In genomic region chr10:128497660-128498377, GRCh38 we compare ENCODE assay signal across 26 cellular contexts.
DNase-seq lines count a peak whose midpoint lies in the region; ATAC-seq, FAIRE-seq and TF ChIP-seq lines count a peak whose summit lies in the region.
"Had no signal": no experiment of that assay in that cellular context is flagged by ENCODE, and none has a peak within 500 bp of the region (broad histone marks: within the 10 kb centered on the region; RNA-seq: fewer than 3 reads in every experiment).

No MANE protein-coding gene starts in this region.

- H4K20me1 ChIP-seq in K562 (replicated peaks; ENCODE audit: control insufficient read depth, insufficient read depth, low read length), result no peaks in the 10 kb centered on the region
- H4K20me1 ChIP-seq: BLaER1 had no signal

- H3K9ac ChIP-seq in K562 (ENCODE audit: insufficient read depth in 1 of 2, low read depth in 2 of 2, low read length in 2 of 2), result no peak overlapping the region
- H3K9ac ChIP-seq in neuronal stem cell (ENCODE audit: low read depth, low read length, poor library complexity), result no peak overlapping the region
- H3K9ac ChIP-seq: BLaER1 had no signal

- FAIRE-seq in K562 (lab: Jason Lieb, UNC), result no peak
- FAIRE-seq: A204.1, GM12878, GM12892, GM18507, GM19239 had no signal

- no peak overlapping the region for H3K18ac ChIP-seq in neuronal stem cell (ENCODE audit: low read length)

- H2AFZ ChIP-seq in K562 (ENCODE audit: low read depth, low read length) (0 out of 2 replicates have a peak overlapping the region, but pooled peaks have one; percentile 24), neuronal stem cell (ENCODE audit: low read length) (no peak overlapping the region)

- H3K27me3 ChIP-seq in K562 (ENCODE audit: control insufficient read depth in 2 of 2, insufficient read depth in 2 of 2, low read length in 2 of 2), result no peaks in the 10 kb centered on the region
- no peaks in the 10 kb centered on the region for H3K27me3 ChIP-seq in neuronal stem cell (ENCODE audit: control insufficient read depth in 3 of 3, insufficient read depth in 3 of 3, low read depth in 1 of 3, low read length in 3 of 3)
- H3K27me3 ChIP-seq in spleen (replicated peaks in 1 of 7), result no peaks in the 10 kb centered on the region
- H3K27me3 ChIP-seq in vagina, result no peaks in the 10 kb centered on the region
- no peaks in the 10 kb centered on the region for H3K27me3 ChIP-seq in MG63
- H3K27me3 ChIP-seq: BE2C, BLaER1 had no signal

- TF ChIP-seq CTCF in K562 (IDR thresholded peaks at IDR 0.05 in 2 of 3, conservative IDR thresholded peaks at IDR 0.05 in 1 of 3; ENCODE audit: insufficient read depth in 2 of 3, low read depth in 1 of 3, low read length in 3 of 3) (no peak), spleen (IDR thresholded peaks at IDR 0.05 in 8 of 11, conservative IDR thresholded peaks at IDR 0.05 in 3 of 11) (no peak), vagina (IDR thresholded peaks at IDR 0.05) (no peak)

- peak overlapping the region; percentile 58 for H2AK5ac ChIP-seq in neuronal stem cell (ENCODE audit: low read depth, low read length)

- TF ChIP-seq EP300 in K562 (IDR thresholded peaks at IDR 0.05; ENCODE audit: low read length), result no peak

- H3K23ac ChIP-seq in neuronal stem cell (ENCODE audit: low read depth, low read length, poor library complexity), result peak overlapping the region; percentile 10

- POLR2A ChIA-PET in K562 (lab: Yijun Ruan, JAX), result interaction anchor here (0.6 kb wide), 1 partner anchor 8 kb away, joined by 4 read pairs; no protein-coding TSS in a partner anchor

- peak overlapping the region; percentile 19 for H4K91ac ChIP-seq in neuronal stem cell (ENCODE audit: low read depth, low read length, poor library complexity)

- no peak overlapping the region for H2BK5ac ChIP-seq in neuronal stem cell (ENCODE audit: low read length)

- no peak overlapping the region for H3K4ac ChIP-seq in neuronal stem cell (ENCODE audit: low read length)

- H3K9me3 ChIP-seq in K562 (replicated peaks; ENCODE audit: control insufficient read depth, insufficient read depth, low read depth, low read length), result no peaks in the 10 kb centered on the region
- H3K9me3 ChIP-seq in neuronal stem cell (replicated peaks in 1 of 2; ENCODE audit: control insufficient read depth in 2 of 2, insufficient read depth in 1 of 2, low read depth in 1 of 2, low read length in 2 of 2), result no peaks in the 10 kb centered on the region
- H3K9me3 ChIP-seq in spleen, result no peaks in the 10 kb centered on the region
- no peaks in the 10 kb centered on the region for H3K9me3 ChIP-seq in vagina
- no peaks in the 10 kb centered on the region for H3K9me3 ChIP-seq in MG63
- H3K9me3 ChIP-seq: BE2C, BLaER1 had no signal

- H3K79me2 ChIP-seq in K562 (ENCODE audit: control insufficient read depth, insufficient read depth, low read length), result no peaks in the 10 kb centered on the region

- H3K4me2 ChIP-seq in K562 (ENCODE audit: insufficient read depth, low read length) (no peak overlapping the region), neuronal stem cell (ENCODE audit: insufficient read depth, low read length, poor library complexity, severe bottlenecking) (no peak overlapping the region)
- H3K4me2 ChIP-seq: BLaER1 had no signal

- CTCF ChIA-PET in K562 (lab: Yijun Ruan, JAX; ENCODE audit: low intra/inter-chr PET ratio), result no interaction called here

- H3K79me1 ChIP-seq in neuronal stem cell (ENCODE audit: low read depth, low read length), result no peaks in the 10 kb centered on the region

- H3K4me1 ChIP-seq in K562 (replicated peaks in 1 of 2; ENCODE audit: control insufficient read depth in 2 of 2, insufficient read depth in 2 of 2, low read length in 2 of 2) (peaks cover 0 to 16% of the 10 kb centered on the region in 2 experiments; a peak in 3 of 5 replicates), neuronal stem cell (ENCODE audit: control insufficient read depth in 2 of 2, insufficient read depth in 1 of 2, low read depth in 1 of 2, low read length in 2 of 2) (no peaks in the 10 kb centered on the region), spleen (no peaks in the 10 kb centered on the region), vagina (no peaks in the 10 kb centered on the region)
- H3K4me1 ChIP-seq: BE2C had no signal

- no peak for TF ChIP-seq RAD21 in K562 (CRISPR knock-in tag; conservative IDR thresholded peaks at IDR 0.05 in 1 of 2, IDR thresholded peaks at IDR 0.05 in 1 of 2)

- no peak overlapping the region for H2BK15ac ChIP-seq in neuronal stem cell (ENCODE audit: low read length)

- intact Hi-C loops in K562 (cut with micrococcal nuclease) (no loop called here), spleen (cut with DNase I; ENCODE audit: low total_unique reads) (no loop called here), vagina (cut with DNase I) (no loop called here)

- H4K8ac ChIP-seq in neuronal stem cell (ENCODE audit: low read depth, low read length), result no peak overlapping the region

- no TSS peak for BruUV-seq in K562 (replicated peaks; lab: Mats Ljungman, UMichigan)

- no peak overlapping the region for H2BK12ac ChIP-seq in neuronal stem cell (ENCODE audit: low read length)

- ATAC-seq in K562 (no peak), GM18511 (IDR thresholded peaks at IDR 0.05; ENCODE audit: unreplicated experiment) (no peak)
- ATAC-seq: GM12878 had no signal

- no peak overlapping the region for H2BK120ac ChIP-seq in neuronal stem cell (ENCODE audit: low read depth, low read length)

- TF ChIP-seq POLR2A in K562 (conservative IDR thresholded peaks at IDR 0.05), result no peak
- no peak for TF ChIP-seq POLR2A in spleen (IDR thresholded peaks at IDR 0.05)
- TF ChIP-seq POLR2A in vagina (IDR thresholded peaks at IDR 0.05), result no peak

- DNase-seq in K562 (ENCODE audit: extremely low read depth in 1 of 4, low spot score in 3 of 4) (no peak), neuronal stem cell (ENCODE audit: low spot score) (no peak), spleen (peak; percentile 65), vagina (ENCODE audit: extremely low spot score in 2 of 2) (no peak), MG63 (no peak)
- DNase-seq: 8988T; ACHN; BE2C; C1 segment of cervical spinal cord; CD4-positive, alpha-beta memory T cell; CD4-positive, CD25-positive, alpha-beta regulatory T cell; CD8-positive, alpha-beta memory T cell; COR-L47; DMS 273 treated with DMSO at 0.1 percent for 48 hours; DMS53; DMS79; DND-41; EL; GDM1 had no signal

- H3K4me3 ChIP-seq in K562 (no peak overlapping the region), neuronal stem cell (ENCODE audit: low read length in 2 of 2) (no peak overlapping the region), spleen (no peak overlapping the region), vagina (no peak overlapping the region), MG63 (no peak overlapping the region)
- H3K4me3 ChIP-seq: BLaER1, GM12878 had no signal

- no peak overlapping the region for H3K14ac ChIP-seq in neuronal stem cell (ENCODE audit: low read length)

- in situ Hi-C loops in K562 (cut with MboI), result no loop called here

- H3K27ac ChIP-seq in K562 (ENCODE audit: extremely low read depth, low read depth, low read length) (no peak overlapping the region), neuronal stem cell (replicated peaks; ENCODE audit: low read length) (no peak overlapping the region), spleen (no peak overlapping the region), vagina (no peak overlapping the region)
- H3K27ac ChIP-seq: BLaER1 had no signal

- WGBS in K562 (ENCODE audit: insufficient coverage, low coverage, missing lambda C conversion rate), result 40% methylated on average over 12 of the region's 17 CpGs
- no CpG with 5 or more reads among the region's 17 CpGs for WGBS in neuronal stem cell (ENCODE audit: extremely low coverage in 2 of 2, insufficient read length in 2 of 2, insufficient replicate concordance in 1 of 2), 2 donors
- 79 to 87% (median 86%) methylated on average over 9 to 17 of the region's 17 CpGs for WGBS in spleen, 5 donors

- no peaks in the 10 kb centered on the region for H3K36me3 ChIP-seq in K562 (ENCODE audit: control insufficient read depth, insufficient read depth, low read length)
- H3K36me3 ChIP-seq in neuronal stem cell (replicated peaks in 1 of 2; ENCODE audit: control insufficient read depth in 2 of 2, insufficient read depth in 2 of 2, low read length in 2 of 2), result no peaks in the 10 kb centered on the region
- no peaks in the 10 kb centered on the region for H3K36me3 ChIP-seq in spleen
- no peaks in the 10 kb centered on the region for H3K36me3 ChIP-seq in vagina
- no peaks in the 10 kb centered on the region for H3K36me3 ChIP-seq in MG63
- H3K36me3 ChIP-seq: BE2C, BLaER1 had no signal

- no peaks in the 10 kb centered on the region for H3K9me1 ChIP-seq in K562 (ENCODE audit: control insufficient read depth, insufficient read depth, low read length)

TF ChIP-seq in K562, 482 proteins besides CTCF, POLR2A, EP300 and RAD21:
- TF ChIP-seq U2AF2 (optimal IDR thresholded peaks at IDR 0.05; ENCODE audit: low read depth, low read length), result no peak
- TF ChIP-seq MEF2A (IDR thresholded peaks at IDR 0.05; ENCODE audit: control insufficient read depth, low read depth, low read length), result no peak
- no peak for TF ChIP-seq CREB3 (tag; conservative IDR thresholded peaks at IDR 0.05; ENCODE audit: low read depth)
- no peak for TF ChIP-seq KLF6 (CRISPR knock-in tag; IDR thresholded peaks at IDR 0.05; ENCODE audit: borderline replicate concordance)
- TF ChIP-seq ETV5 (CRISPR knock-in tag; IDR thresholded peaks at IDR 0.05; ENCODE audit: low read depth), result no peak
- TF ChIP-seq FOXP1 (CRISPR knock-in tag; IDR thresholded peaks at IDR 0.05), result no peak
- no peak for TF ChIP-seq HINFP (tag; conservative IDR thresholded peaks at IDR 0.05; ENCODE audit: low read depth)
